15 cellular contexts compared by ENCODE assay signal in genomic region chr3:27607370-27607769, GRCh38.
DNase-seq lines count a peak whose midpoint lies in the region; ATAC-seq and TF ChIP-seq lines count a peak whose summit lies in the region.
"Had no signal": no experiment of that assay in that cellular context is flagged by ENCODE, and none has a peak within 500 bp of the region (broad histone marks: within the 10 kb centered on the region; RNA-seq: fewer than 3 reads in every experiment).

No MANE protein-coding gene starts in this region.

- peak; percentile 55 for DNase-seq in AG10803 (ENCODE audit: low read depth)
- DNase-seq in HS-5 (ENCODE audit: low read depth) = peak; percentile 70
- peak; percentile 46 for DNase-seq in astrocyte of the cerebellum (ENCODE audit: low read depth)
- DNase-seq in glomerular endothelial cell (ENCODE audit: extremely low read depth, low read depth, low spot score) = peak; percentile 64
- no peak for DNase-seq in OCI-M2 (lab: John Stamatoyannopoulos, UW; ENCODE audit: unreplicated experiment)
- DNase-seq in stimulated activated naive CD8-positive, alpha-beta T cell treated with anti-CD3 and anti-CD28 coated beads, Interleukin-15, Interleukin-2, amounts not matched to agents 100 U/mL and 50 U/mL, for 24 hours = no peak
- DNase-seq in 8988T = no peak
- DNase-seq: activated CD8-positive, alpha-beta memory T cell treated with anti-CD3 and anti-CD28 coated beads, Interleukin-2, amount 50 U/mL, for 4 hours; heart right ventricle; mesenchymal stem cell; NCI-H226; pancreas; stimulated activated naive CD4-positive, alpha-beta T cell had no signal

- TF ChIP-seq CTCF in AG10803 (conservative IDR thresholded peaks at IDR 0.05; ENCODE audit: low read length) (no peak), astrocyte of the cerebellum (IDR thresholded peaks at IDR 0.05; ENCODE audit: low read depth, low read length, missing control alignments) (no peak)

- no peak overlapping the region for H3K4me3 ChIP-seq in AG10803 (ENCODE audit: low read length)
- no peak overlapping the region for H3K4me3 ChIP-seq in astrocyte of the cerebellum (ENCODE audit: low read depth, low read length)
- H3K4me3 ChIP-seq: heart right ventricle, pancreas had no signal

- ATAC-seq in stimulated activated naive CD8-positive, alpha-beta T cell treated with anti-CD3 and anti-CD28 coated beads, Interleukin-15, Interleukin-2, amounts not matched to agents 100 U/mL and 50 U/mL, for 24 hours = no peak
- ATAC-seq in GM18858 (IDR thresholded peaks at IDR 0.05; ENCODE audit: unreplicated experiment) = no peak
- ATAC-seq: Right ventricle myocardium inferior had no signal

- in situ Hi-C loops in astrocyte of the cerebellum (cut with HindIII; ENCODE audit: low sequenced_read_pairs) = no loop called here

Comparison
In these comparisons a context has a peak if more than half of its experiments do, and no peak if none do; other contexts are left out.
1. DNase-seq: peak in AG10803 (single experiment), HS-5 (single experiment), astrocyte of the cerebellum (single experiment) and glomerular endothelial cell (single experiment); none in OCI-M2 (single experiment), stimulated activated naive CD8-positive, alpha-beta T cell treated with anti-CD3 and anti-CD28 coated beads, Interleukin-15, Interleukin-2, amounts not matched to agents 100 U/mL and 50 U/mL, for 24 hours (single experiment) and 8988T (single experiment).